ENCODE assay signal across 8 cellular contexts in the genomic region with DNA sequence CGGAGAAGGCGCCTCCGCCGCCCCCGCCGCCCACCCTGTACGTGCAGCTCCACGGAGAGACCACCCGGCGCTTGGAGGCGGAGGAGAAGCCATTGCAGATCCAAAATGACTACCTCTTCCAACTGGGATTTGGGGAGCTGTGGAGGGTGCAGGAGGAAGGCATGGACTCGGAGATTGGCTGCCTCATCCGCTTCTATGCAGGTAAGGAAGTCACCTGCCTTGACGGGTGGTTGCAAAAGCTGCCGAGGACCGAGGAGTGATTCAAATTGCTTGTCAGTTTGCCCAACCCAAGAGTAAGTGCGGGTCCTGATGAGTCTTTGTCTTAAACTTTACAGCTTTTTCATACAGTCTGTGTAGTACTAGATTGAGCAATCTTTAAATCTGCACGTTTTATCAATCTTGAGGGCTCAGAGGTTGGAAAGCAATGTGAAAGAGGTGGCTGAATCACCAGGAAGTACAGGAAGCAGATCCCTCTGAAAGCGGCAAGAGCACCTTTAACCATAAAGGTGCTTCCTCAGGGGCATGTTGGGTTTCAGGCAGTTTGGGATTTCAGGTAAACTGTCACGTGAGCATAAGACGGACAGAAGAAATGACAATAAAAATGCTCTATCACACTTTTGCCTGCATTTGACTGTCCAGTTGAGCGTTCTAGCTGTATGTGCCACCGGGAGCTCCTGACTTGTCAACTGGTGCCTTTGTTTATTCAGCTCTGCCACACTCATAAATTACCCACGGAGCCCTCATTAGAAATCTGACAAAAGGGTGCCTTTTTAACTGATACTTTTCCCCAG. TPM values are rescaled to one million over a fixed set of nuclear protein-coding genes. Genes with fewer than 3 reads are reported as not detected.
DNase-seq lines count a peak whose midpoint lies in the region; ATAC-seq, FAIRE-seq and TF ChIP-seq lines count a peak whose summit lies in the region.

No MANE protein-coding gene starts in this region.

- WGBS in pancreas, 2 donors, result 0 to 1% methylated on average over 24 of the region's 24 CpGs

- no peak for TF ChIP-seq CTCF in pancreas (IDR thresholded peaks at IDR 0.05)

- H3K36me3 Mint-ChIP-seq in CD4-positive, alpha-beta memory T cell, result peaks cover 0 to 8% of the 10 kb centered on the region in 2 donors

- CTCF ChIA-PET in CD4-positive, alpha-beta memory T cell (lab: Charles Lee; ENCODE audit: partially characterized antibody), result interaction anchor here (1.2 to 3.9 kb wide), 3 partner anchors 265 to 722 kb away, joined by 3 to 39 read pairs (median 8); no protein-coding TSS in a partner anchor

- no peaks in the 10 kb centered on the region for H3K36me3 ChIP-seq in CD4-positive, alpha-beta memory T cell (ENCODE audit: insufficient read depth, low read length)
- H3K36me3 ChIP-seq in pancreas, result no peaks in the 10 kb centered on the region

- POLR2A ChIA-PET in CD4-positive, alpha-beta memory T cell (lab: Charles Lee; ENCODE audit: partially characterized antibody), result interaction anchor here (0.7 to 3.1 kb wide), 5 partner anchors 77 to 705 kb away, joined by 3 to 22 read pairs (median 7); a partner anchor contains a TSS

- DNase-seq in CD4-positive, alpha-beta memory T cell, result peak; percentile 40 to 68 (median 52)
- peak; percentile 27 for DNase-seq in HuH-7 (ENCODE audit: low spot score)
- DNase-seq in SIG-M5 treated with dmso at 0.1 percent for 504 hours (lab: John Stamatoyannopoulos, UW; ENCODE audit: unreplicated experiment), result peak; percentile 72
- peak; percentile 34 for DNase-seq in activated naive CD4-positive, alpha-beta T cell treated with anti-CD3 and anti-CD28 coated beads, Interleukin-2, amount 50 U/mL, for 16 hours
- DNase-seq in globus pallidus (ENCODE audit: low spot score), result peak; percentile 79
- peak in 4 of 6 donors; percentile 39 to 54 (median 48) for DNase-seq in pancreas
- DNase-seq in D341Med (ENCODE audit: low spot score), result no peak

- no peak overlapping the region for H3K27ac ChIP-seq in CD4-positive, alpha-beta memory T cell (ENCODE audit: low read depth, low read length)
- peak overlapping the region; percentile 83 to 94 (median 88) for H3K27ac ChIP-seq in pancreas

- H3K9me3 Mint-ChIP-seq in CD4-positive, alpha-beta memory T cell, result no peaks in the 10 kb centered on the region

- no peak for FAIRE-seq in pancreas (lab: Jason Lieb, UNC)

- peak overlapping the region; percentile 61 to 95 (median 82) for H3K27ac Mint-ChIP-seq in CD4-positive, alpha-beta memory T cell

- H3K27me3 Mint-ChIP-seq in CD4-positive, alpha-beta memory T cell, result no peaks in the 10 kb centered on the region

- peak overlapping the region; percentile 81 to 94 (median 86) for H3K4me3 Mint-ChIP-seq in CD4-positive, alpha-beta memory T cell

- peaks cover 19 to 39% (median 28%) of the 10 kb centered on the region in 4 donors for H3K4me1 Mint-ChIP-seq in CD4-positive, alpha-beta memory T cell

- H3K9me3 ChIP-seq in CD4-positive, alpha-beta memory T cell (ENCODE audit: control insufficient read depth in 1 of 2, low read length in 2 of 2), result no peaks in the 10 kb centered on the region
- H3K9me3 ChIP-seq in pancreas, result no peaks in the 10 kb centered on the region

- peak overlapping the region; percentile 43 to 59 for H3K4me3 ChIP-seq in CD4-positive, alpha-beta memory T cell (ENCODE audit: low read length in 2 of 2)
- peak overlapping the region; percentile 48 to 75 (median 66) for H3K4me3 ChIP-seq in pancreas

- ATAC-seq in pancreas (peak in 3 of 4 donors; percentile 8 to 29 (median 25)), HG02938 (IDR thresholded peaks at IDR 0.05; ENCODE audit: unreplicated experiment) (no peak)

- no peaks in the 10 kb centered on the region for H3K27me3 ChIP-seq in CD4-positive, alpha-beta memory T cell (ENCODE audit: insufficient read depth, low read length)
- no peaks in the 10 kb centered on the region for H3K27me3 ChIP-seq in pancreas

- intact Hi-C loops in CD4-positive, alpha-beta memory T cell (cut with micrococcal nuclease), result loop anchor here (2.0 kb wide), 1 partner anchor 650 kb away; a partner anchor contains a TSS
- intact Hi-C loops in pancreas (cut with DNase I), result no loop called here

- peaks cover 25% of the 10 kb centered on the region for H3K4me1 ChIP-seq in CD4-positive, alpha-beta memory T cell (ENCODE audit: insufficient read depth, low read length)
- peaks cover 10 to 22% (median 18%) of the 10 kb centered on the region in 3 donors for H3K4me1 ChIP-seq in pancreas

RNA-seq across cellular contexts. Expression of a gene that starts 1.9 kb away (rescaled TPM):
- total RNA-seq in CD4-positive, alpha-beta memory T cell, result 1 to 10 TPM; 6.3 to 7.8 TPM
- under 1 TPM in 1 of 2 donors, not detected in 1; 0.36 TPM for polyA plus RNA-seq in CD4-positive, alpha-beta memory T cell
- 10 to 100 TPM in 3 of 6 donors, 1 to 10 TPM in 3; 7.5 to 14.7 (median 9.9) TPM for total RNA-seq in pancreas
- 1 to 10 TPM; 2.9 to 4.0 TPM for polyA plus RNA-seq in pancreas
